2 cellular contexts compared by ENCODE assay signal in the genomic region with DNA sequence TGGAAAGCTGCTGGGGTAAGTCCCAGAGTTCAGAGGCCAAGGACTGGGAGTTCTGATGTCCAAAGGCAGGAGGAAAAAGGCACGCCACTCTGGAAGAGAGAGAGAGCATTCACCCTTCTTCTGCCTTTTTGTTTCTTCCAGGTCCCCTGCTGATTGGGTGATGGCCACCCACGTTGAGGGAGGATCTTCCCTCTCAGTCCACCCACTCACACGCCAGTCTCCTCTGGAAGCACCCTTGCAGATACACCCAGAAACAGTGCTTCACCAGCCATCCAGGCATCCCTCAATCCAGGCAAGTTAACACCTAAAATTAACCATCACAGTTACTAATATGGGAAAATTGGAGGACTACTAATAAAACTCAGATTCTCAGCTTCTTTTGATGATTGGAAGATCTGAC.
TF ChIP-seq lines count a peak whose summit lies in the region.

No MANE protein-coding gene starts in this region.

TF ChIP-seq in H1, 55 proteins besides CTCF, POLR2A, EP300 and RAD21:
- TF ChIP-seq, protein P1, sequence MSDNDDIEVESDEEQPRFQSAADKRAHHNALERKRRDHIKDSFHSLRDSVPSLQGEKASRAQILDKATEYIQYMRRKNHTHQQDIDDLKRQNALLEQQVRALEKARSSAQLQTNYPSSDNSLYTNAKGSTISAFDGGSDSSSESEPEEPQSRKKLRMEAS (IDR thresholded peaks at IDR 0.05) = no peak
- TF ChIP-seq, protein P2, sequence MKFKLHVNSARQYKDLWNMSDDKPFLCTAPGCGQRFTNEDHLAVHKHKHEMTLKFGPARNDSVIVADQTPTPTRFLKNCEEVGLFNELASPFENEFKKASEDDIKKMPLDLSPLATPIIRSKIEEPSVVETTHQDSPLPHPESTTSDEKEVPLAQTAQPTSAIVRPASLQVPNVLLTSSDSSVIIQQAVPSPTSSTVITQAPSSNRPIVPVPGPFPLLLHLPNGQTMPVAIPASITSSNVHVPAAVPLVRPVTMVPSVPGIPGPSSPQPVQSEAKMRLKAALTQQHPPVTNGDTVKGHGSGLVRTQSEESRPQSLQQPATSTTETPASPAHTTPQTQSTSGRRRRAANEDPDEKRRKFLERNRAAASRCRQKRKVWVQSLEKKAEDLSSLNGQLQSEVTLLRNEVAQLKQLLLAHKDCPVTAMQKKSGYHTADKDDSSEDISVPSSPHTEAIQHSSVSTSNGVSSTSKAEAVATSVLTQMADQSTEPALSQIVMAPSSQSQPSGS (IDR thresholded peaks at IDR 0.05; ENCODE audit: low read length) = no peak
- no peak for TF ChIP-seq PHF8 (conservative IDR thresholded peaks at IDR 0.05; ENCODE audit: low read depth, low read length)
- TF ChIP-seq SRF (IDR thresholded peaks at IDR 0.05; ENCODE audit: low read depth, low read length) = no peak
- TF ChIP-seq TAF7 (optimal IDR thresholded peaks at IDR 0.05; ENCODE audit: borderline replicate concordance, low read depth, low read length) = no peak
- no peak for TF ChIP-seq RXRA (IDR thresholded peaks at IDR 0.05; ENCODE audit: insufficient read depth, low read depth, low read length)
- no peak for TF ChIP-seq SAP30 (IDR thresholded peaks at IDR 0.05; ENCODE audit: insufficient read depth, insufficient replicate concordance, low read length)
- no peak for TF ChIP-seq EGR1 (IDR thresholded peaks at IDR 0.05; ENCODE audit: borderline replicate concordance, low read depth, low read length)
- TF ChIP-seq CHD2 (IDR thresholded peaks at IDR 0.05; ENCODE audit: low read length) = no peak
- no peak for TF ChIP-seq CTBP2 (IDR thresholded peaks at IDR 0.05; ENCODE audit: borderline replicate concordance, insufficient read depth, insufficient read length, low read length)
- TF ChIP-seq, protein P3, sequence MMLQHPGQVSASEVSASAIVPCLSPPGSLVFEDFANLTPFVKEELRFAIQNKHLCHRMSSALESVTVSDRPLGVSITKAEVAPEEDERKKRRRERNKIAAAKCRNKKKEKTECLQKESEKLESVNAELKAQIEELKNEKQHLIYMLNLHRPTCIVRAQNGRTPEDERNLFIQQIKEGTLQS (IDR thresholded peaks at IDR 0.05; ENCODE audit: insufficient read depth, low read depth, low read length) = no peak
- no peak for TF ChIP-seq TBP (IDR thresholded peaks at IDR 0.05; ENCODE audit: low read depth, low read length)
- TF ChIP-seq, protein P4, sequence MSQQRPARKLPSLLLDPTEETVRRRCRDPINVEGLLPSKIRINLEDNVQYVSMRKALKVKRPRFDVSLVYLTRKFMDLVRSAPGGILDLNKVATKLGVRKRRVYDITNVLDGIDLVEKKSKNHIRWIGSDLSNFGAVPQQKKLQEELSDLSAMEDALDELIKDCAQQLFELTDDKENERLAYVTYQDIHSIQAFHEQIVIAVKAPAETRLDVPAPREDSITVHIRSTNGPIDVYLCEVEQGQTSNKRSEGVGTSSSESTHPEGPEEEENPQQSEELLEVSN (IDR thresholded peaks at IDR 0.05) = no peak

TF ChIP-seq in SK-N-SH treated with all-trans-retinoic acid at 6 μM for 48 hours, 23 proteins besides CTCF, POLR2A, EP300 and RAD21:
- TF ChIP-seq, protein P5, sequence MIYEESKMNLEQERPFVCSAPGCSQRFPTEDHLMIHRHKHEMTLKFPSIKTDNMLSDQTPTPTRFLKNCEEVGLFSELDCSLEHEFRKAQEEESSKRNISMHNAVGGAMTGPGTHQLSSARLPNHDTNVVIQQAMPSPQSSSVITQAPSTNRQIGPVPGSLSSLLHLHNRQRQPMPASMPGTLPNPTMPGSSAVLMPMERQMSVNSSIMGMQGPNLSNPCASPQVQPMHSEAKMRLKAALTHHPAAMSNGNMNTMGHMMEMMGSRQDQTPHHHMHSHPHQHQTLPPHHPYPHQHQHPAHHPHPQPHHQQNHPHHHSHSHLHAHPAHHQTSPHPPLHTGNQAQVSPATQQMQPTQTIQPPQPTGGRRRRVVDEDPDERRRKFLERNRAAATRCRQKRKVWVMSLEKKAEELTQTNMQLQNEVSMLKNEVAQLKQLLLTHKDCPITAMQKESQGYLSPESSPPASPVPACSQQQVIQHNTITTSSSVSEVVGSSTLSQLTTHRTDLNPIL (CRISPR knock-in tag; IDR thresholded peaks at IDR 0.05; ENCODE audit: low read depth) = no peak
- TF ChIP-seq RARB (CRISPR knock-in tag; IDR thresholded peaks at IDR 0.05) (no peak), OSR1 (CRISPR knock-in tag; IDR thresholded peaks at IDR 0.05) (no peak)
- TF ChIP-seq, protein P6, sequence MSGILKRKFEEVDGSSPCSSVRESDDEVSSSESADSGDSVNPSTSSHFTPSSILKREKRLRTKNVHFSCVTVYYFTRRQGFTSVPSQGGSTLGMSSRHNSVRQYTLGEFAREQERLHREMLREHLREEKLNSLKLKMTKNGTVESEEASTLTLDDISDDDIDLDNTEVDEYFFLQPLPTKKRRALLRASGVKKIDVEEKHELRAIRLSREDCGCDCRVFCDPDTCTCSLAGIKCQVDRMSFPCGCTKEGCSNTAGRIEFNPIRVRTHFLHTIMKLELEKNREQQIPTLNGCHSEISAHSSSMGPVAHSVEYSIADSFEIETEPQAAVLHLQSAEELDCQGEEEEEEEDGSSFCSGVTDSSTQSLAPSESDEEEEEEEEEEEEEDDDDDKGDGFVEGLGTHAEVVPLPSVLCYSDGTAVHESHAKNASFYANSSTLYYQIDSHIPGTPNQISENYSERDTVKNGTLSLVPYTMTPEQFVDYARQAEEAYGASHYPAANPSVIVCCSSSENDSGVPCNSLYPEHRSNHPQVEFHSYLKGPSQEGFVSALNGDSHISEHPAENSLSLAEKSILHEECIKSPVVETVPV (CRISPR knock-in tag; IDR thresholded peaks at IDR 0.05) = no peak
